Comparison of ENCODE assay signal across 34 cellular contexts in genomic region chr2:28174211-28174610, GRCh38.
"Had no signal": no experiment of that assay in that cellular context is flagged by ENCODE, and none has a peak within 500 bp of the region (broad histone marks: within the 10 kb centered on the region; RNA-seq: fewer than 3 reads in every experiment).

No MANE protein-coding gene starts in this region.

- H3K27me3 ChIP-seq: ascending aorta, cardiac muscle cell had no signal

- H3K4me3 Mint-ChIP-seq: activated B cell treated with CpG ODN at 0.5 μM for 24 hours; activated CD4-positive, alpha-beta memory T cell treated with anti-CD3 and anti-CD28 coated beads for 36 hours; activated CD4-positive, alpha-beta T cell treated with anti-CD3 and anti-CD28 coated beads, Interleukin-2, amount 10 ng/mL, durations not matched to agents 24 days and 14 days; activated CD8-positive, alpha-beta T cell treated with anti-CD3 and anti-CD28 coated beads for 36 hours; activated naive CD4-positive, alpha-beta T cell treated with anti-CD3 and anti-CD28 coated beads, Interleukin-2, amount 50 U/mL, for 24 hours; activated naive CD8-positive, alpha-beta T cell; activated naive CD8-positive, alpha-beta T cell treated with anti-CD3 and anti-CD28 coated beads, Interleukin-2, amount 10 ng/mL, durations not matched to agents 7 days and 5 days; activated naive CD8-positive, alpha-beta T cell treated with anti-CD3 and anti-CD28 coated beads, Interleukin-2, amount 50 U/mL, for 24 hours; activated T-cell treated with anti-CD3 and anti-CD28 coated beads, Interleukin-2, amount 50 U/mL, for 4 hours; activated T-cell treated with anti-CD3 and anti-CD28 coated beads, Interleukin-2, amount 50 U/mL, for 72 hours; activated T-helper 1 cell treated with anti-CD3 and anti-CD28 coated beads, Interleukin-12 subunit alpha, Interleukin-12 subunit beta, Interleukin-2, Interleukin-4 antibody, amounts not matched to agents 30 ng/mL and 10 ng/mL and 1 ng/mL, durations not matched to agents 14 hours and 24 hours and 36 hours; activated T-helper 17 cell treated with anti-CD3 and anti-CD28 coated beads, Interleukin-2, amount 50 U/mL, for 72 hours; brain; T-helper 1 cell treated with Interleukin-12 subunit alpha and Interleukin-12 subunit beta and Interleukin-4 antibody, amounts not matched to agents 30 μg/mL and 1 μg/mL, for 36 hours; T-helper 2 cell treated with Interferon-gamma antibody and Interleukin-4, amounts not matched to agents 5 μg/mL and 100 μg/mL, for 36 hours had no signal

- H3K4me1 Mint-ChIP-seq: activated B cell treated with CpG ODN at 0.5 μM for 24 hours; activated naive CD4-positive, alpha-beta T cell treated with anti-CD3 and anti-CD28 coated beads, Interleukin-2, amount 50 U/mL, for 24 hours; activated naive CD8-positive, alpha-beta T cell treated with anti-CD3 and anti-CD28 coated beads, Interleukin-2, amount 50 U/mL, for 24 hours had no signal

- H3K4me3 ChIP-seq: ascending aorta, cardiac muscle cell had no signal

- DNase-seq: activated B cell treated with CpG ODN at 0.5 μM for 24 hours; activated CD4-positive, alpha-beta memory T cell treated with anti-CD3 and anti-CD28 coated beads for 36 hours; activated CD4-positive, alpha-beta T cell treated with anti-CD3 and anti-CD28 coated beads for 4 hours; activated CD4-positive, alpha-beta T cell treated with anti-CD3 and anti-CD28 coated beads, Interleukin-2, amount 10 ng/mL, durations not matched to agents 24 days and 14 days; activated CD4-positive, alpha-beta T cell treated with anti-CD3 and anti-CD28 coated beads, Interleukin-2, amount 50 U/mL, for 1 hour; activated CD4-positive, alpha-beta T cell treated with anti-CD3 and anti-CD28 coated beads, Interleukin-2, amount 50 U/mL, for 4 hours; activated CD4-positive, CD25-positive, alpha-beta regulatory T cell treated with anti-CD3 and anti-CD28 coated beads, Interleukin-2, amount 50 U/mL, for 72 hours; activated CD8-positive, alpha-beta memory T cell treated with anti-CD3 and anti-CD28 coated beads, Interleukin-2, amount 50 U/mL, for 4 hours; activated CD8-positive, alpha-beta T cell treated with anti-CD3 and anti-CD28 coated beads for 36 hours; activated gamma-delta T cell; activated naive CD4-positive, alpha-beta T cell treated with Interleukin-2 at 50 U/mL for 16 hours; activated naive CD8-positive, alpha-beta T cell treated with anti-CD3 and anti-CD28 coated beads, Interleukin-2, amount 10 ng/mL, durations not matched to agents 7 days and 5 days; activated naive CD8-positive, alpha-beta T cell treated with anti-CD3 and anti-CD28 coated beads, Interleukin-2, amount 50 U/mL, for 24 hours; activated T-cell treated with anti-CD3 and anti-CD28 coated beads for 4 hours; activated T-cell treated with anti-CD3 and anti-CD28 coated beads, Interleukin-2, amount 50 U/mL, for 1 hour; activated T-cell treated with anti-CD3 and anti-CD28 coated beads, Interleukin-2, amount 50 U/mL, for 4 hours; activated T-cell treated with anti-CD3 and anti-CD28 coated beads, Interleukin-2, amount 50 U/mL, for 72 hours; amygdala; anterior cingulate cortex; central memory CD4-positive, alpha-beta T cell; SW 1271; T-helper 1 cell; T-helper 2 cell; T-helper 9 cell had no signal

- H3K27ac Mint-ChIP-seq: activated B cell treated with CpG ODN at 0.5 μM for 24 hours; activated CD4-positive, alpha-beta memory T cell treated with anti-CD3 and anti-CD28 coated beads for 36 hours; activated CD4-positive, alpha-beta T cell treated with anti-CD3 and anti-CD28 coated beads, Interleukin-2, amount 10 ng/mL, durations not matched to agents 24 days and 14 days; activated CD8-positive, alpha-beta T cell treated with anti-CD3 and anti-CD28 coated beads for 36 hours; activated naive CD4-positive, alpha-beta T cell treated with anti-CD3 and anti-CD28 coated beads, Interleukin-2, amount 50 U/mL, for 24 hours; activated naive CD8-positive, alpha-beta T cell; activated naive CD8-positive, alpha-beta T cell treated with anti-CD3 and anti-CD28 coated beads, Interleukin-2, amount 10 ng/mL, durations not matched to agents 7 days and 5 days; activated naive CD8-positive, alpha-beta T cell treated with anti-CD3 and anti-CD28 coated beads, Interleukin-2, amount 50 U/mL, for 24 hours; activated T-cell treated with anti-CD3 and anti-CD28 coated beads, Interleukin-2, amount 50 U/mL, for 72 hours; activated T-helper 1 cell treated with anti-CD3 and anti-CD28 coated beads, Interleukin-12 subunit alpha, Interleukin-12 subunit beta, Interleukin-2, Interleukin-4 antibody, amounts not matched to agents 30 ng/mL and 10 ng/mL and 1 ng/mL, durations not matched to agents 14 hours and 24 hours and 36 hours; activated T-helper 17 cell treated with anti-CD3 and anti-CD28 coated beads, Interleukin-2, amount 50 U/mL, for 72 hours; T-helper 1 cell treated with Interleukin-12 subunit alpha and Interleukin-12 subunit beta and Interleukin-4 antibody, amounts not matched to agents 30 μg/mL and 1 μg/mL, for 36 hours; T-helper 2 cell treated with Interferon-gamma antibody and Interleukin-4, amounts not matched to agents 5 μg/mL and 100 μg/mL, for 36 hours had no signal

- H3K27ac ChIP-seq: ascending aorta, cardiac muscle cell, VCaP had no signal

- H3K4me1 ChIP-seq: ascending aorta had no signal

- H3K36me3 ChIP-seq: cardiac muscle cell had no signal

- H3K27me3 Mint-ChIP-seq: activated B cell treated with CpG ODN at 0.5 μM for 24 hours; activated CD4-positive, alpha-beta memory T cell treated with anti-CD3 and anti-CD28 coated beads for 36 hours; activated CD4-positive, alpha-beta T cell treated with anti-CD3 and anti-CD28 coated beads, Interleukin-2, amount 10 ng/mL, durations not matched to agents 24 days and 14 days; activated CD8-positive, alpha-beta T cell treated with anti-CD3 and anti-CD28 coated beads for 36 hours; activated naive CD4-positive, alpha-beta T cell treated with anti-CD3 and anti-CD28 coated beads, Interleukin-2, amount 50 U/mL, for 24 hours; activated naive CD8-positive, alpha-beta T cell; activated naive CD8-positive, alpha-beta T cell treated with anti-CD3 and anti-CD28 coated beads, Interleukin-2, amount 10 ng/mL, durations not matched to agents 7 days and 5 days; activated naive CD8-positive, alpha-beta T cell treated with anti-CD3 and anti-CD28 coated beads, Interleukin-2, amount 50 U/mL, for 24 hours; activated T-helper 17 cell treated with anti-CD3 and anti-CD28 coated beads, Interleukin-2, amount 50 U/mL, for 72 hours had no signal

- ATAC-seq: activated CD8-positive, alpha-beta T cell treated with anti-CD3 and anti-CD28 coated beads for 36 hours; activated naive CD8-positive, alpha-beta T cell treated with anti-CD3 and anti-CD28 coated beads, Interleukin-2, amount 50 U/mL, for 24 hours; activated T-cell treated with anti-CD3 and anti-CD28 coated beads, Interleukin-2, amount 50 U/mL, for 4 hours; activated T-cell treated with anti-CD3 and anti-CD28 coated beads, Interleukin-2, amount 50 U/mL, for 72 hours; activated T-helper 17 cell treated with anti-CD3 and anti-CD28 coated beads, Interleukin-2, amount 50 U/mL, for 72 hours had no signal
